8 cellular contexts compared by ENCODE assay signal in genomic region chr3:184135911-184136260, GRCh38. TPM values are rescaled to one million over a fixed set of nuclear protein-coding genes. Genes with fewer than 3 reads are reported as not detected.
DNase-seq lines count a peak whose midpoint lies in the region; ATAC-seq, FAIRE-seq and TF ChIP-seq lines count a peak whose summit lies in the region.

No MANE protein-coding gene starts in this region.

- H3K27me3 ChIP-seq in SJCRH30: no peaks in the 10 kb centered on the region
- H3K27me3 ChIP-seq in fibroblast of lung (ENCODE audit: control insufficient read depth, insufficient read depth, low read length): no peaks in the 10 kb centered on the region
- no peaks in the 10 kb centered on the region for H3K27me3 ChIP-seq in rectal smooth muscle tissue (ENCODE audit: control insufficient read depth, insufficient read depth, low read length)

- TF ChIP-seq POLR2A in H54 (IDR thresholded peaks at IDR 0.05; ENCODE audit: low read depth, low read length): no peak

- H4K20me1 ChIP-seq in fibroblast of lung (ENCODE audit: control insufficient read depth, extremely low read depth, insufficient read depth, low read length): no peaks in the 10 kb centered on the region

- FAIRE-seq in H54 (lab: Jason Lieb, UNC): no peak

- no peak overlapping the region for H2AFZ ChIP-seq in fibroblast of lung (ENCODE audit: low read length)

- H3K4me1 ChIP-seq in SJCRH30: peaks cover 6% of the 10 kb centered on the region; the same call in 1 of the 2 replicates
- peaks cover 4% of the 10 kb centered on the region for H3K4me1 ChIP-seq in fibroblast of lung (ENCODE audit: control insufficient read depth, extremely low read depth, insufficient read depth, low read length)
- H3K4me1 ChIP-seq in rectal smooth muscle tissue (ENCODE audit: control insufficient read depth, insufficient read depth, low read length): peaks cover 6% of the 10 kb centered on the region

- peak overlapping the region; percentile 89 for H3K4me3 ChIP-seq in GM12875 (ENCODE audit: low read depth, low read length)
- peak overlapping the region; percentile 83 for H3K4me3 ChIP-seq in SJCRH30
- H3K4me3 ChIP-seq in fibroblast of lung (replicated peaks in 1 of 4; ENCODE audit: control extremely low read depth in 1 of 4, insufficient read depth in 1 of 4, low read depth in 3 of 4, low read length in 4 of 4): peak overlapping the region; percentile 29 to 94 (median 75)
- H3K4me3 ChIP-seq in rectal smooth muscle tissue (ENCODE audit: low read length): peak overlapping the region; percentile 88

- H3K4me2 ChIP-seq in fibroblast of lung (ENCODE audit: extremely low read depth, insufficient read depth, low read length): peak overlapping the region; percentile 95

- H3K36me3 ChIP-seq in SJCRH30 (peaks cover 14% of the 10 kb centered on the region; the same call in 1 of the 2 replicates), fibroblast of lung (ENCODE audit: control insufficient read depth, insufficient read depth, low read length) (peaks cover 5% of the 10 kb centered on the region), rectal smooth muscle tissue (ENCODE audit: control insufficient read depth, insufficient read depth, low read length) (peaks cover 6% of the 10 kb centered on the region)

- no peak for ATAC-seq in GM18520 (IDR thresholded peaks at IDR 0.05; ENCODE audit: unreplicated experiment)

- H3K9ac ChIP-seq in fibroblast of lung (ENCODE audit: insufficient read depth, low read length) (peak overlapping the region; percentile 78), rectal smooth muscle tissue (ENCODE audit: low read length) (peak overlapping the region; percentile 47)

- H3K27ac ChIP-seq in SJCRH30 (peak overlapping the region; percentile 73; the same call in 1 of the 2 replicates), fibroblast of lung (ENCODE audit: insufficient read depth, low read length) (peak overlapping the region; percentile 47), rectal smooth muscle tissue (ENCODE audit: low read depth, low read length) (peak overlapping the region; percentile 86)

- no peak for DNase-seq in SJCRH30
- DNase-seq in fibroblast of lung (ENCODE audit: low read depth in 2 of 2): no peak
- no peak for DNase-seq in H54 (ENCODE audit: insufficient read length, low spot score)
- no peak for DNase-seq in NCI-H1092 (lab: John Stamatoyannopoulos, UW)
- DNase-seq in activated CD4-positive, alpha-beta T cell treated with anti-CD3 and anti-CD28 coated beads, Interleukin-2, amount 50 U/mL, for 1 hour: no peak

- TF ChIP-seq CTCF in GM12875 (IDR thresholded peaks at IDR 0.05; ENCODE audit: borderline replicate concordance, insufficient read depth, low read depth, low read length): no peak
- no peak for TF ChIP-seq CTCF in fibroblast of lung (conservative IDR thresholded peaks at IDR 0.05 in 1 of 2, IDR thresholded peaks at IDR 0.05 in 1 of 2; ENCODE audit: low read depth in 1 of 2, low read length in 2 of 2)

- peaks cover 34% of the 10 kb centered on the region for H3K79me2 ChIP-seq in fibroblast of lung (ENCODE audit: control insufficient read depth, insufficient read depth, low read length)

- H3K9me3 ChIP-seq in SJCRH30 (replicated peaks) (no peaks in the 10 kb centered on the region), fibroblast of lung (ENCODE audit: control insufficient read depth, insufficient read depth, low read depth, low read length) (no peaks in the 10 kb centered on the region)

RNA-seq across cellular contexts. Expression of gene EIF2B5, which starts 0.7 kb away (rescaled TPM):
- 42.6 and 43.0 TPM in 2 replicates for total RNA-seq in SJCRH30 (2014; rRNA removed; shearing (Covaris generic))
- total RNA-seq in fibroblast of lung: 23.4 and 26.9 TPM in 2 replicates
- 23.8 and 26.7 TPM in 2 replicates for polyA plus RNA-seq in fibroblast of lung
- 19.0 and 26.5 TPM in 2 replicates for polyA plus RNA-seq in fibroblast of lung (2012)
- polyA minus RNA-seq in fibroblast of lung (ENCODE audit: low replicate concordance): 24.8 and 27.7 TPM in 2 replicates

RNA-seq across cellular contexts. Expression of gene DVL3, which starts 19.3 kb away (rescaled TPM):
- total RNA-seq in SJCRH30 (2014; rRNA removed; shearing (Covaris generic)): 38.5 and 43.7 TPM in 2 replicates
- 32.4 and 33.7 TPM in 2 replicates for total RNA-seq in fibroblast of lung
- polyA plus RNA-seq in fibroblast of lung: 16.5 and 19.8 TPM in 2 replicates
- polyA plus RNA-seq in fibroblast of lung (2012): 25.9 and 39.9 TPM in 2 replicates
- polyA minus RNA-seq in fibroblast of lung (ENCODE audit: low replicate concordance): 47.8 and 83.9 TPM in 2 replicates

RNA-seq across cellular contexts. Expression of gene AP2M1, which starts 38.8 kb away (rescaled TPM):
- 194 and 196 TPM in 2 replicates for total RNA-seq in SJCRH30 (2014; rRNA removed; shearing (Covaris generic))
- total RNA-seq in fibroblast of lung: 362 and 430 TPM in 2 replicates
- polyA plus RNA-seq in fibroblast of lung: 746 and 902 TPM in 2 replicates
- polyA plus RNA-seq in fibroblast of lung (2012): 686 and 750 TPM in 2 replicates
- polyA minus RNA-seq in fibroblast of lung (ENCODE audit: low replicate concordance): 745 and 1,352 TPM in 2 replicates

RNA-seq across cellular contexts. Expression of gene HTR3E, which starts 39.0 kb away (rescaled TPM):
- total RNA-seq in SJCRH30 (2014; rRNA removed; shearing (Covaris generic)): 6.5 and 8.0 TPM in 2 replicates
- total RNA-seq in fibroblast of lung: not detected in 2 replicates
- not detected in 2 replicates for polyA plus RNA-seq in fibroblast of lung
- polyA plus RNA-seq in fibroblast of lung (2012): not detected in 2 replicates
- not detected in 2 replicates for polyA minus RNA-seq in fibroblast of lung (ENCODE audit: low replicate concordance)

RNA-seq across cellular contexts. Expression of gene ABCF3, which starts 50.1 kb away (rescaled TPM):
- total RNA-seq in SJCRH30 (2014; rRNA removed; shearing (Covaris generic)): 29.4 and 32.6 TPM in 2 replicates
- total RNA-seq in fibroblast of lung: 63.9 and 65.1 TPM in 2 replicates
- 31.3 and 40.2 TPM in 2 replicates for polyA plus RNA-seq in fibroblast of lung
- polyA plus RNA-seq in fibroblast of lung (2012): 32.5 and 41.7 TPM in 2 replicates
- polyA minus RNA-seq in fibroblast of lung (ENCODE audit: low replicate concordance): 146 and 162 TPM in 2 replicates
